ENCODE assay signal across 28 cellular contexts in genomic region chr11:110606415-110606814, GRCh38.
"Had no signal": no experiment of that assay in that cellular context is flagged by ENCODE, and none has a peak within 500 bp of the region (broad histone marks: within the 10 kb centered on the region; RNA-seq: fewer than 3 reads in every experiment).

No MANE protein-coding gene starts in this region.

- ATAC-seq: activated T-cell treated with anti-CD3 and anti-CD28 coated beads, Interleukin-2, amount 50 U/mL, for 4 hours; PC-3; T-cell had no signal

- H3K4me3 Mint-ChIP-seq: activated CD4-positive, alpha-beta memory T cell treated with anti-CD3 and anti-CD28 coated beads for 36 hours; activated CD4-positive, alpha-beta T cell treated with anti-CD3 and anti-CD28 coated beads, Interleukin-2, amount 10 ng/mL, durations not matched to agents 7 days and 5 days; activated naive CD4-positive, alpha-beta T cell treated with anti-CD3 and anti-CD28 coated beads for 36 hours; activated naive CD8-positive, alpha-beta T cell; activated T-cell treated with anti-CD3 and anti-CD28 coated beads, Interleukin-2, amount 50 U/mL, for 4 hours; T-cell had no signal

- H3K36me3 ChIP-seq: brain microvascular endothelial cell, cardiac muscle cell, MG63 had no signal

- H3K9me3 Mint-ChIP-seq: activated CD4-positive, alpha-beta memory T cell treated with anti-CD3 and anti-CD28 coated beads for 36 hours; activated CD4-positive, alpha-beta T cell treated with anti-CD3 and anti-CD28 coated beads, Interleukin-2, amount 10 ng/mL, durations not matched to agents 7 days and 5 days; activated naive CD4-positive, alpha-beta T cell treated with anti-CD3 and anti-CD28 coated beads for 36 hours; activated T-cell treated with anti-CD3 and anti-CD28 coated beads, Interleukin-2, amount 50 U/mL, for 4 hours; T-cell had no signal

- H3K9me3 ChIP-seq: MG63 had no signal

- H3K4me1 Mint-ChIP-seq: activated CD4-positive, alpha-beta T cell treated with anti-CD3 and anti-CD28 coated beads, Interleukin-2, amount 10 ng/mL, durations not matched to agents 7 days and 5 days; T-cell had no signal

- H3K27me3 ChIP-seq: brain microvascular endothelial cell had no signal

- H3K9ac ChIP-seq: KMS-11 had no signal

- H3K36me3 Mint-ChIP-seq: activated CD4-positive, alpha-beta memory T cell treated with anti-CD3 and anti-CD28 coated beads for 36 hours; activated naive CD8-positive, alpha-beta T cell; T-cell had no signal

- H3K27me3 Mint-ChIP-seq: activated CD4-positive, alpha-beta memory T cell treated with anti-CD3 and anti-CD28 coated beads for 36 hours had no signal

- DNase-seq: activated CD4-positive, alpha-beta memory T cell treated with anti-CD3 and anti-CD28 coated beads for 36 hours; activated CD4-positive, alpha-beta T cell treated with anti-CD3 and anti-CD28 coated beads, Interleukin-2, amount 10 ng/mL, durations not matched to agents 7 days and 5 days; activated CD4-positive, CD25-positive, alpha-beta regulatory T cell; activated CD8-positive, alpha-beta memory T cell treated with anti-CD3 and anti-CD28 coated beads for 24 hours; activated gamma-delta T cell; activated naive CD4-positive, alpha-beta T cell treated with anti-CD3 and anti-CD28 coated beads for 36 hours; activated T-cell treated with anti-CD3 and anti-CD28 coated beads, Interleukin-2, amount 50 U/mL, for 4 hours; amygdala; brain microvascular endothelial cell; cerebellar nuclear complex; MG63; MV-4-11; NCI-H1092 treated with DMSO at 0.1 percent for 48 hours; NCI-H1417 treated with DMSO at 0.1 percent for 48 hours; NCI-H1694; NCI-H2029; NCI-H2107; NCI-H2171 treated with DMSO at 0.1 percent for 48 hours; NCI-H226; NCI-H774; PC-3; SHP77 treated with DMSO at 0.1 percent for 48 hours; T-cell; T-helper 2 cell; T1000 had no signal

- H3K27ac Mint-ChIP-seq: activated CD4-positive, alpha-beta memory T cell treated with anti-CD3 and anti-CD28 coated beads for 36 hours; activated CD4-positive, alpha-beta T cell treated with anti-CD3 and anti-CD28 coated beads, Interleukin-2, amount 10 ng/mL, durations not matched to agents 7 days and 5 days; activated naive CD4-positive, alpha-beta T cell treated with anti-CD3 and anti-CD28 coated beads for 36 hours; activated naive CD8-positive, alpha-beta T cell; T-cell had no signal

- H3K4me2 ChIP-seq: KMS-11 had no signal

- H3K4me3 ChIP-seq: cardiac muscle cell, MG63 had no signal

- H3K27ac ChIP-seq: brain microvascular endothelial cell, cardiac muscle cell, KMS-11 had no signal
